ENCODE assay signal across 17 cellular contexts in genomic region chr1:231695439-231696255, GRCh38.
DNase-seq lines count a peak whose midpoint lies in the region; ATAC-seq and TF ChIP-seq lines count a peak whose summit lies in the region.
"Had no signal": no experiment of that assay in that cellular context is flagged by ENCODE, and none has a peak within 500 bp of the region (broad histone marks: within the 10 kb centered on the region; RNA-seq: fewer than 3 reads in every experiment).

No MANE protein-coding gene starts in this region.

- H3K36me3 Mint-ChIP-seq in neural crest cell (ENCODE audit: low read depth) (peaks cover 17% of the 10 kb centered on the region), GM23338 (ENCODE audit: low read depth) (no peaks in the 10 kb centered on the region; the same call in 2 of the 3 replicates)

- peaks cover 8 to 25% (median 20%) of the 10 kb centered on the region in 4 donors for H3K4me1 ChIP-seq in esophagus muscularis mucosa
- H3K4me1 ChIP-seq in GM23338 (ENCODE audit: insufficient read depth): no peaks in the 10 kb centered on the region
- H3K4me1 ChIP-seq in effector memory CD4-positive, alpha-beta T cell (ENCODE audit: control insufficient read depth, insufficient read depth, low read length, poor library complexity, severe bottlenecking): no peaks in the 10 kb centered on the region

- 71% methylated on average over 8 of the region's 8 CpGs for WGBS in esophagus muscularis mucosa

- no peak for TF ChIP-seq CTCF in neural crest cell (conservative IDR thresholded peaks at IDR 0.05)
- TF ChIP-seq CTCF in esophagus muscularis mucosa (IDR thresholded peaks at IDR 0.05): no peak
- TF ChIP-seq CTCF in GM23338 (conservative IDR thresholded peaks at IDR 0.05; ENCODE audit: low read depth in 2 of 2): no peak

- H2AFZ ChIP-seq in GM23338: no peak overlapping the region

- H3K4me1 Mint-ChIP-seq in neural crest cell: peaks cover 34% of the 10 kb centered on the region
- peaks cover 6% of the 10 kb centered on the region; the same call in 2 of the 3 replicates for H3K4me1 Mint-ChIP-seq in GM23338

- H3K27ac Mint-ChIP-seq in neural crest cell (ENCODE audit: unreplicated experiment) (peak overlapping the region; percentile 80), GM23338 (no peak overlapping the region)
- H3K27ac Mint-ChIP-seq: activated CD4-positive, alpha-beta T cell treated with anti-CD3 and anti-CD28 coated beads, Interleukin-2, amount 10 ng/mL, durations not matched to agents 7 days and 5 days; activated T-cell treated with anti-CD3 and anti-CD28 coated beads, Interleukin-2, amount 50 U/mL, for 72 hours had no signal

- no peak overlapping the region for H3K4me2 ChIP-seq in GM23338

- H3K27ac ChIP-seq in caudate nucleus (ENCODE audit: low read depth, low read length) (peak overlapping the region; percentile 9), esophagus muscularis mucosa (replicated peaks in 1 of 4) (no peak overlapping the region), GM23338 (ENCODE audit: low read depth) (no peak overlapping the region)
- H3K27ac ChIP-seq in effector memory CD4-positive, alpha-beta T cell (ENCODE audit: insufficient read depth, low read length, poor library complexity, severe bottlenecking): no peak overlapping the region
- H3K27ac ChIP-seq: tibial nerve had no signal

- no peak for TF ChIP-seq POLR2A in esophagus muscularis mucosa (IDR thresholded peaks at IDR 0.05; ENCODE audit: low read depth)

- H4K20me1 ChIP-seq in GM23338 (replicated peaks; ENCODE audit: insufficient read depth): no peaks in the 10 kb centered on the region; the same call in 1 of the 2 replicates

- H3K9me3 Mint-ChIP-seq in neural crest cell (peaks cover 2% of the 10 kb centered on the region), GM23338 (no peaks in the 10 kb centered on the region)
- H3K9me3 Mint-ChIP-seq: activated CD4-positive, alpha-beta T cell treated with anti-CD3 and anti-CD28 coated beads, Interleukin-2, amount 10 ng/mL, durations not matched to agents 7 days and 5 days; activated T-cell treated with anti-CD3 and anti-CD28 coated beads, Interleukin-2, amount 50 U/mL, for 72 hours had no signal

- no peaks in the 10 kb centered on the region for H3K27me3 Mint-ChIP-seq in neural crest cell (ENCODE audit: low read depth)
- H3K27me3 Mint-ChIP-seq in GM23338 (ENCODE audit: insufficient read depth, low read depth, poor library complexity): no peaks in the 10 kb centered on the region
- H3K27me3 Mint-ChIP-seq: activated CD4-positive, alpha-beta T cell treated with anti-CD3 and anti-CD28 coated beads, Interleukin-2, amount 10 ng/mL, durations not matched to agents 7 days and 5 days had no signal

- peak; percentile 90 for DNase-seq in DMS 273 (lab: John Stamatoyannopoulos, UW; ENCODE audit: unreplicated experiment)
- peak; percentile 86 for DNase-seq in NCI-H2171 treated with DMSO at 0.1 percent for 48 hours (lab: John Stamatoyannopoulos, UW)
- peak in 32 of 61 donors; percentile 7 to 71 (median 38) for DNase-seq in caudate nucleus (lab: John Stamatoyannopoulos, UW)
- no peak for DNase-seq in neural crest cell (ENCODE audit: low read depth, low spot score)
- DNase-seq in esophagus muscularis mucosa (ENCODE audit: extremely low spot score): no peak
- DNase-seq in GM19238 (ENCODE audit: insufficient read length, low spot score): no peak
- no peak for DNase-seq in GM23338 (ENCODE audit: low spot score)
- DNase-seq in effector memory CD4-positive, alpha-beta T cell: no peak
- DNase-seq: activated CD4-positive, alpha-beta T cell treated with anti-CD3 and anti-CD28 coated beads, Interleukin-2, amount 10 ng/mL, durations not matched to agents 7 days and 5 days; activated T-cell treated with anti-CD3 and anti-CD28 coated beads, Interleukin-2, amount 50 U/mL, for 72 hours; effector CD4-positive, alpha-beta T cell; kidney; NCI-H69; T-helper 2 cell had no signal

- intact Hi-C loops in esophagus muscularis mucosa (cut with DNase I): no loop called here

- TF ChIP-seq EP300 in esophagus muscularis mucosa (IDR thresholded peaks at IDR 0.05): no peak

- no peaks in the 10 kb centered on the region for H3K9me3 ChIP-seq in esophagus muscularis mucosa
- no peaks in the 10 kb centered on the region for H3K9me3 ChIP-seq in effector memory CD4-positive, alpha-beta T cell (ENCODE audit: control insufficient read depth, low read length)
- H3K9me3 ChIP-seq: gastroesophageal sphincter, tibial nerve had no signal

- no peaks in the 10 kb centered on the region for H3F3A ChIP-seq in GM23338 (replicated peaks; ENCODE audit: low read depth)

- H3K9me2 ChIP-seq in GM23338 (ENCODE audit: insufficient read depth): no peaks in the 10 kb centered on the region

- no peaks in the 10 kb centered on the region for H3K79me2 ChIP-seq in GM23338 (replicated peaks; ENCODE audit: insufficient read depth)

- no peaks in the 10 kb centered on the region for H3K36me3 ChIP-seq in esophagus muscularis mucosa
- H3K36me3 ChIP-seq in GM23338 (ENCODE audit: insufficient read depth): no peaks in the 10 kb centered on the region
- H3K36me3 ChIP-seq in effector memory CD4-positive, alpha-beta T cell (ENCODE audit: control insufficient read depth, insufficient read depth, low read length): peaks cover 9% of the 10 kb centered on the region

- H3K27me3 ChIP-seq in esophagus muscularis mucosa (no peaks in the 10 kb centered on the region), GM23338 (ENCODE audit: insufficient read depth) (no peaks in the 10 kb centered on the region)
- H3K27me3 ChIP-seq in effector memory CD4-positive, alpha-beta T cell (replicated peaks; ENCODE audit: control insufficient read depth, insufficient read depth, low read length, poor library complexity, severe bottlenecking): no peaks in the 10 kb centered on the region
- H3K27me3 ChIP-seq: gastroesophageal sphincter, tibial nerve had no signal

- H3K4me3 ChIP-seq in esophagus muscularis mucosa (no peak overlapping the region), GM23338 (no peak overlapping the region)
- H3K4me3 ChIP-seq in effector memory CD4-positive, alpha-beta T cell (ENCODE audit: insufficient read depth, low read depth, low read length, poor library complexity, severe bottlenecking): no peak overlapping the region
- H3K4me3 ChIP-seq: gastroesophageal sphincter, tibial nerve had no signal

- no peak overlapping the region for H3K4me3 Mint-ChIP-seq in neural crest cell
- no peak overlapping the region for H3K4me3 Mint-ChIP-seq in GM23338
- H3K4me3 Mint-ChIP-seq: activated CD4-positive, alpha-beta T cell treated with anti-CD3 and anti-CD28 coated beads, Interleukin-2, amount 10 ng/mL, durations not matched to agents 7 days and 5 days; activated T-cell treated with anti-CD3 and anti-CD28 coated beads, Interleukin-2, amount 50 U/mL, for 72 hours had no signal

- no peak for ATAC-seq in GM23338
- ATAC-seq: activated T-cell treated with anti-CD3 and anti-CD28 coated beads, Interleukin-2, amount 50 U/mL, for 72 hours; gastroesophageal sphincter; HepG2 had no signal

TF ChIP-seq in GM23338, 12 proteins besides CTCF, POLR2A, EP300 and RAD21:
- TF ChIP-seq STAT1 (IDR thresholded peaks at IDR 0.05; ENCODE audit: unreplicated experiment) (no peak), NANOG (IDR thresholded peaks at IDR 0.05; ENCODE audit: borderline replicate concordance) (no peak), JUNB (IDR thresholded peaks at IDR 0.05; ENCODE audit: unreplicated experiment) (no peak)
- TF ChIP-seq, protein P1, sequence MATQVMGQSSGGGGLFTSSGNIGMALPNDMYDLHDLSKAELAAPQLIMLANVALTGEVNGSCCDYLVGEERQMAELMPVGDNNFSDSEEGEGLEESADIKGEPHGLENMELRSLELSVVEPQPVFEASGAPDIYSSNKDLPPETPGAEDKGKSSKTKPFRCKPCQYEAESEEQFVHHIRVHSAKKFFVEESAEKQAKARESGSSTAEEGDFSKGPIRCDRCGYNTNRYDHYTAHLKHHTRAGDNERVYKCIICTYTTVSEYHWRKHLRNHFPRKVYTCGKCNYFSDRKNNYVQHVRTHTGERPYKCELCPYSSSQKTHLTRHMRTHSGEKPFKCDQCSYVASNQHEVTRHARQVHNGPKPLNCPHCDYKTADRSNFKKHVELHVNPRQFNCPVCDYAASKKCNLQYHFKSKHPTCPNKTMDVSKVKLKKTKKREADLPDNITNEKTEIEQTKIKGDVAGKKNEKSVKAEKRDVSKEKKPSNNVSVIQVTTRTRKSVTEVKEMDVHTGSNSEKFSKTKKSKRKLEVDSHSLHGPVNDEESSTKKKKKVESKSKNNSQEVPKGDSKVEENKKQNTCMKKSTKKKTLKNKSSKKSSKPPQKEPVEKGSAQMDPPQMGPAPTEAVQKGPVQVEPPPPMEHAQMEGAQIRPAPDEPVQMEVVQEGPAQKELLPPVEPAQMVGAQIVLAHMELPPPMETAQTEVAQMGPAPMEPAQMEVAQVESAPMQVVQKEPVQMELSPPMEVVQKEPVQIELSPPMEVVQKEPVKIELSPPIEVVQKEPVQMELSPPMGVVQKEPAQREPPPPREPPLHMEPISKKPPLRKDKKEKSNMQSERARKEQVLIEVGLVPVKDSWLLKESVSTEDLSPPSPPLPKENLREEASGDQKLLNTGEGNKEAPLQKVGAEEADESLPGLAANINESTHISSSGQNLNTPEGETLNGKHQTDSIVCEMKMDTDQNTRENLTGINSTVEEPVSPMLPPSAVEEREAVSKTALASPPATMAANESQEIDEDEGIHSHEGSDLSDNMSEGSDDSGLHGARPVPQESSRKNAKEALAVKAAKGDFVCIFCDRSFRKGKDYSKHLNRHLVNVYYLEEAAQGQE (IDR thresholded peaks at IDR 0.05; ENCODE audit: unreplicated experiment): no peak

Comparison
In these comparisons a context has a peak if more than half of its experiments do, and no peak if none do; other contexts are left out.
1. DNase-seq: peak in DMS 273 (single experiment), NCI-H2171 treated with DMSO at 0.1 percent for 48 hours (single experiment) and caudate nucleus (32 of 61); none in neural crest cell (single experiment), esophagus muscularis mucosa (single experiment), GM19238 (single experiment), GM23338 (single experiment) and effector memory CD4-positive, alpha-beta T cell (0 of 3).